ENCODE assay signal across 8 cellular contexts in genomic region chr18:12657849-12658829, GRCh38. TPM values are rescaled to one million over a fixed set of nuclear protein-coding genes. Genes with fewer than 3 reads are reported as not detected.
A peak's percentile ranks its signal among the peaks of the same experiment; 100 is the strongest.
DNase-seq lines count a peak whose midpoint lies in the region; ATAC-seq and TF ChIP-seq lines count a peak whose summit lies in the region.

SPIRE1 (minus strand) TSS chr18:12658107; CDS start chr18:12657866, 241 bp downstream.

- peak within 1 kb of the TSS; percentile 88 for H3K4me3 Mint-ChIP-seq in GM23338

- TF ChIP-seq CTCF in GM06990 (IDR thresholded peaks at IDR 0.05; ENCODE audit: insufficient read depth, low read length, poor library complexity, severe bottlenecking) (no peak), GM23338 (conservative IDR thresholded peaks at IDR 0.05; ENCODE audit: low read depth in 2 of 2) (no peak), MM.1S (IDR thresholded peaks at IDR 0.05; ENCODE audit: low read length) (no peak), WI38 (IDR thresholded peaks at IDR 0.05; ENCODE audit: low read depth, low read length) (no peak), choroid plexus epithelial cell (conservative IDR thresholded peaks at IDR 0.05; ENCODE audit: low read depth, low read length) (peak; percentile 39)

- H2AFZ ChIP-seq in GM23338 (peak within 1 kb of the TSS; percentile 76), MM.1S (ENCODE audit: low read length) (peak within 1 kb of the TSS; percentile 63)

- H3K9me3 ChIP-seq in MM.1S (replicated peaks; ENCODE audit: insufficient read depth, low read length): no peaks in the 10 kb centered on the region

- peaks cover 20% of the 10 kb centered on the region for H3K4me1 Mint-ChIP-seq in GM23338

- H3K4me3 ChIP-seq in GM06990 (replicated peaks; ENCODE audit: low read depth, low read length) (peak within 1 kb of the TSS; percentile 73), GM23338 (peak within 1 kb of the TSS; percentile 68), MM.1S (ENCODE audit: low read length) (peak within 1 kb of the TSS; percentile 69), WI38 (ENCODE audit: low read depth, low read length) (peak within 1 kb of the TSS; percentile 84), choroid plexus epithelial cell (ENCODE audit: low read depth, low read length) (peak within 1 kb of the TSS; percentile 81)

- ATAC-seq in GM23338 (peak; percentile 83), GM18519 (IDR thresholded peaks at IDR 0.05; ENCODE audit: low FRiP score, unreplicated experiment) (no peak)

- no peak within 1 kb of the TSS for H3K27ac Mint-ChIP-seq in GM23338

- H3K27me3 ChIP-seq in GM06990 (replicated peaks; ENCODE audit: control insufficient read depth, insufficient read depth, low read length) (no peaks in the 10 kb centered on the region), GM23338 (ENCODE audit: insufficient read depth) (peaks cover 21% of the 10 kb centered on the region), MM.1S (replicated peaks; ENCODE audit: insufficient read depth, low read length) (peaks cover 11% of the 10 kb centered on the region; the same call in 1 of the 2 replicates)

- H3K4me2 ChIP-seq in GM23338: peak within 1 kb of the TSS; percentile 87
- peak within 1 kb of the TSS; percentile 84 for H3K4me2 ChIP-seq in MM.1S (ENCODE audit: low read depth, low read length)

- H3K9me2 ChIP-seq in GM23338 (ENCODE audit: insufficient read depth) (no peaks in the 10 kb centered on the region), MM.1S (replicated peaks; ENCODE audit: insufficient read depth, low read length) (no peaks in the 10 kb centered on the region)

- H4K20me1 ChIP-seq in GM23338 (replicated peaks; ENCODE audit: insufficient read depth) (peaks cover 5% of the 10 kb centered on the region; the same call in 1 of the 2 replicates), MM.1S (ENCODE audit: insufficient read depth, low read length) (no peaks in the 10 kb centered on the region)

- DNase-seq in GM06990 (ENCODE audit: extremely low read depth, insufficient read length) (peak; percentile 56), GM23338 (ENCODE audit: low spot score) (peak; percentile 82), MM.1S (peak; percentile 38), choroid plexus epithelial cell (ENCODE audit: low read depth) (peak; percentile 73), kidney glomerular epithelial cell (lab: John Stamatoyannopoulos, UW) (peak; percentile 33)
- peak; percentile 34 for DNase-seq in stimulated activated CD4-positive, alpha-beta T cell treated with anti-CD3 and anti-CD28 coated beads, Interleukin-12 subunit alpha, Interleukin-12 subunit beta, amount 100 ng/mL, for 4 hours

- H3K36me3 Mint-ChIP-seq in GM23338 (ENCODE audit: low read depth): peaks cover 3% of the 10 kb centered on the region; the same call in 1 of the 3 replicates

- H3K27me3 Mint-ChIP-seq in GM23338 (ENCODE audit: insufficient read depth, low read depth, poor library complexity): peaks cover 24% of the 10 kb centered on the region

- H3K79me2 ChIP-seq in GM23338 (replicated peaks; ENCODE audit: insufficient read depth) (peaks cover 32% of the 10 kb centered on the region), MM.1S (ENCODE audit: low read length) (no peaks in the 10 kb centered on the region)

- peaks cover 7% of the 10 kb centered on the region for H3F3A ChIP-seq in GM23338 (replicated peaks; ENCODE audit: low read depth)
- peaks cover 8% of the 10 kb centered on the region; the same call in 1 of the 2 replicates for H3F3A ChIP-seq in MM.1S (ENCODE audit: insufficient read depth, low read length)

- no peak within 1 kb of the TSS for H3K9ac ChIP-seq in MM.1S (ENCODE audit: low read length)

- peaks cover 4% of the 10 kb centered on the region; the same call in 1 of the 2 replicates for H3K4me1 ChIP-seq in GM23338 (ENCODE audit: insufficient read depth)
- peaks cover 5% of the 10 kb centered on the region; the same call in 1 of the 2 replicates for H3K4me1 ChIP-seq in MM.1S (ENCODE audit: low read length)

- H3K27ac ChIP-seq in GM23338 (ENCODE audit: low read depth) (no peak within 1 kb of the TSS; the same call in 1 of the 2 replicates), MM.1S (ENCODE audit: low read length) (no peak within 1 kb of the TSS)

- H3K9me3 Mint-ChIP-seq in GM23338: no peaks in the 10 kb centered on the region; the same call in 2 of the 3 replicates

- H3K36me3 ChIP-seq in GM06990 (ENCODE audit: control insufficient read depth, insufficient read depth, low read length): no peaks in the 10 kb centered on the region
- H3K36me3 ChIP-seq in GM23338 (ENCODE audit: insufficient read depth): no peaks in the 10 kb centered on the region
- no peaks in the 10 kb centered on the region for H3K36me3 ChIP-seq in MM.1S (replicated peaks; ENCODE audit: insufficient read depth, low read length)

TF ChIP-seq in GM23338, 12 proteins besides CTCF, POLR2A, EP300 and RAD21:
- TF ChIP-seq NANOG (IDR thresholded peaks at IDR 0.05; ENCODE audit: borderline replicate concordance) (no peak), POLR2AphosphoS5 (IDR thresholded peaks at IDR 0.05; ENCODE audit: low read depth) (peak; percentile 80)

RNA-seq across cellular contexts. Expression of gene SPIRE1, which starts in this region (rescaled TPM):
- total RNA-seq in GM23338 (2014; rRNA removed; shearing (Covaris generic)): 15.5 and 16.6 TPM in 2 replicates
- 2.9 and 5.0 TPM in 2 replicates for polyA plus RNA-seq in GM23338 (2016; fragmentation: Nextera tagmentation; extraction: Ambion mirVana)
